Comparison of ENCODE assay signal across 6 cellular contexts in genomic region chr14:46325777-46326176, GRCh38.
"Had no signal": no experiment of that assay in that cellular context is flagged by ENCODE, and none has a peak within 500 bp of the region (broad histone marks: within the 10 kb centered on the region; RNA-seq: fewer than 3 reads in every experiment).

No MANE protein-coding gene starts in this region.

- H3K4me1 Mint-ChIP-seq: IgD-negative memory B cell had no signal

- H3K27me3 Mint-ChIP-seq: IgD-negative memory B cell had no signal

- DNase-seq: IMR-90, KBM-7, KG1 had no signal

- H3K36me3 Mint-ChIP-seq: IgD-negative memory B cell had no signal

- H3K27ac Mint-ChIP-seq: IgD-negative memory B cell had no signal

- H3K4me3 ChIP-seq: K562 had no signal

- H3K27ac ChIP-seq: HL-60 had no signal

- H3K4me3 Mint-ChIP-seq: IgD-negative memory B cell had no signal
